Comparison of ENCODE assay signal across 8 cellular contexts in the genomic region with DNA sequence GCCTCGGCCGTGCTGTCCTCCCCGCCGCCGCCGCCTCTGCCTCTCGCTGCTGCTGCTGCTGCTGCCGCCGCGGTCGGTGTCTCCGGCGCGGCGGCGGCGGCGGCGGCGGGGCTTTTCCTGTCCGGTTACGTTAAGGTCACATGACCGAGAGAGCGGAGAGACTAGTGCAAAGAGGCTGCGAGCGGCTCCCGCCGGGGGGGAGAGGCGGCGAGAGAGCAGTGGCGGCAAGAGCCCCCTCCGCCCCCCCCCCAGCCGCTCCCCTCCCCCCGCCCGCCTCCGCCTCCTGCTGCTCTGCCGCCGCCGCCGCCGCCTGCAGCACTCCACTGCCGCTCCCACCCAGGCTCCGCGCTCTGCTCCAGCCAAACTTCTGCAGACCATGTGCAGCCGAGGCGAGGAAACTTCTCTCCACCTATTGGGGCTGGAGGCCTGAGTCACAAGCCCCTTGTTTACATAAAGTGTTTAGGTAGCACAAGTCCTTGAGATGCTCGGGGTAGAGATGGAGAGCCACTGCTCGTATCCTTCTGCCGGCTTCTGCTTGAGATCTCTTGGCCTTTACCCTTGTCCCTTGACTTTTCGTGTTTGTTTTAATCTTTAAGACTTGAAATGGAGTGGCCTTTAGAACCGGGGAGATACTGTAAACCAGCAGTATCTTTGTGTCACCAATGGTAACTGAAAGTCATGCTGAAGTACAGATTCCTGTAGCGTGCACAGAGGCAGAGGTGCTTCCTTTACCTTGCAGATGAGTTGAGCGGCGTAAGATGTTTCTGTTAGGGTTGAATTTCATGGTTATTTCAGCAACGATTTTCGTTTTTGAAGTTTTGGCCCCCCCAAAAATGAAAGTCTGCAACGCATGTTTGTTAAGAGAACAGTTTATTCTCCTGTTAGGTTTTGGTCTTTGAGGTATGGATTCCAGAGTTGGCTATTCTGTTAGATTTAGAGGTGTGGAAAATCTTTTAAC. TPM values are rescaled to one million over a fixed set of nuclear protein-coding genes. Genes with fewer than 3 reads are reported as not detected.
DNase-seq lines count a peak whose midpoint lies in the region; ATAC-seq and TF ChIP-seq lines count a peak whose summit lies in the region.

ZBTB2 (minus strand) TSS at position 89 of the 958 bp plus-strand sequence. CDS start 17,922 bp downstream, outside the sequence.

- TF ChIP-seq POLR2A in esophagus squamous epithelium (IDR thresholded peaks at IDR 0.05): peak in 1 of 4 donors; percentile 41

- H3K4me1 Mint-ChIP-seq in activated T-cell treated with anti-CD3 and anti-CD28 coated beads, Interleukin-2, amount 50 U/mL, for 4 hours (ENCODE audit: low read depth): peaks cover 62% of the 10 kb centered on the region

- BruUV-seq in Panc1 (replicated peaks; lab: Mats Ljungman, UMichigan): no TSS peak

- in situ Hi-C loops in Panc1 (cut with HindIII; ENCODE audit: low pct_unique_long_range_greater_than_20kb, low sequenced_read_pairs): no loop called here

- no peak for DNase-seq in AG09309 (ENCODE audit: low read depth)
- peak; percentile 34 to 64 for DNase-seq in HL-60 (ENCODE audit: low read depth in 1 of 2, low spot score in 1 of 2)
- no peak for DNase-seq in Panc1 (ENCODE audit: low read depth, low spot score)
- DNase-seq in activated T-cell treated with anti-CD3 and anti-CD28 coated beads, Interleukin-2, amount 50 U/mL, for 4 hours: peak; percentile 53
- no peak for DNase-seq in esophagus squamous epithelium (lab: John Stamatoyannopoulos, UW)
- peak; percentile 26 to 62 for DNase-seq in stimulated activated CD8-positive, alpha-beta memory T cell treated with anti-CD3 and anti-CD28 coated beads, Interleukin-7, amount 100 ng/mL, for 4 hours (ENCODE audit: low read depth in 2 of 2)

- WGBS in esophagus squamous epithelium, 2 donors: 1 to 2% methylated on average over 11 to 15 of the region's 57 CpGs

- H3K9me3 ChIP-seq in Panc1 (ENCODE audit: control insufficient read depth, insufficient read depth, low read depth, low read length) (no peaks in the 10 kb centered on the region), esophagus squamous epithelium (no peaks in the 10 kb centered on the region), muscle layer of duodenum (ENCODE audit: control insufficient read depth in 1 of 2, low read length in 2 of 2) (no peaks in the 10 kb centered on the region)

- no peaks in the 10 kb centered on the region for H3K9me3 Mint-ChIP-seq in activated T-cell treated with anti-CD3 and anti-CD28 coated beads, Interleukin-2, amount 50 U/mL, for 4 hours

- no peaks in the 10 kb centered on the region for H3K27me3 Mint-ChIP-seq in activated T-cell treated with anti-CD3 and anti-CD28 coated beads, Interleukin-2, amount 50 U/mL, for 4 hours (ENCODE audit: low read depth)

- H3K27ac ChIP-seq in HL-60 (replicated peaks) (peak within 1 kb of the TSS; percentile 93), Panc1 (ENCODE audit: low read length) (peak within 1 kb of the TSS; percentile 91), esophagus squamous epithelium (peak within 1 kb of the TSS; percentile 98 to 100 (median 99)), muscle layer of duodenum (ENCODE audit: low read length) (peak within 1 kb of the TSS; percentile 64)

- peak within 1 kb of the TSS; percentile 91 for H3K4me3 Mint-ChIP-seq in activated T-cell treated with anti-CD3 and anti-CD28 coated beads, Interleukin-2, amount 50 U/mL, for 4 hours

- H3K4me3 ChIP-seq in AG09309 (ENCODE audit: control insufficient read depth, low read depth, low read length) (peak within 1 kb of the TSS; percentile 74), HL-60 (replicated peaks; ENCODE audit: insufficient read depth, low read length) (peak within 1 kb of the TSS; percentile 78), Panc1 (ENCODE audit: low read depth in 2 of 2, low read length in 2 of 2) (peak within 1 kb of the TSS; percentile 81 to 90), esophagus squamous epithelium (peak within 1 kb of the TSS; percentile 85 to 99 (median 90)), muscle layer of duodenum (ENCODE audit: low read depth in 1 of 2, low read length in 2 of 2) (peak within 1 kb of the TSS; percentile 67 to 91)

- H3K27me3 ChIP-seq in HL-60 (ENCODE audit: insufficient read depth, poor library complexity, severe bottlenecking) (no peaks in the 10 kb centered on the region), Panc1 (ENCODE audit: control insufficient read depth, insufficient read depth, low read length) (no peaks in the 10 kb centered on the region), esophagus squamous epithelium (no peaks in the 10 kb centered on the region), muscle layer of duodenum (ENCODE audit: low read depth, low read length) (no peaks in the 10 kb centered on the region)

- peaks cover 42% of the 10 kb centered on the region for H3K4me1 ChIP-seq in Panc1 (ENCODE audit: control insufficient read depth, insufficient read depth, low read length)
- H3K4me1 ChIP-seq in esophagus squamous epithelium: peaks cover 20 to 70% (median 24%) of the 10 kb centered on the region in 3 donors
- H3K4me1 ChIP-seq in muscle layer of duodenum (ENCODE audit: control insufficient read depth in 1 of 2, insufficient read depth in 2 of 2, low read length in 2 of 2): peaks cover 9 to 35% of the 10 kb centered on the region in 2 donors

- CTCF ChIA-PET in Panc1 (lab: Charles Lee): no interaction called here

- ATAC-seq in GM19023 (IDR thresholded peaks at IDR 0.05; ENCODE audit: unreplicated experiment) (peak; percentile 4), Panc1 (peak; percentile 18)
- ATAC-seq in activated T-cell treated with anti-CD3 and anti-CD28 coated beads, Interleukin-2, amount 50 U/mL, for 4 hours: peak; percentile 7 to 9

- H3K36me3 Mint-ChIP-seq in activated T-cell treated with anti-CD3 and anti-CD28 coated beads, Interleukin-2, amount 50 U/mL, for 4 hours (ENCODE audit: insufficient read depth): peaks cover 4% of the 10 kb centered on the region

- intact Hi-C loops in Panc1 (cut with micrococcal nuclease; ENCODE audit: unreplicated experiment) (no loop called here), esophagus squamous epithelium (cut with DNase I) (loop anchor here (10.0 kb wide), 1 partner anchor 53 kb away; no protein-coding TSS in a partner anchor)

- TF ChIP-seq CTCF in AG09309 (IDR thresholded peaks at IDR 0.05; ENCODE audit: control insufficient read depth, insufficient read depth, low read depth, low read length, missing control alignments) (no peak), HL-60 (IDR thresholded peaks at IDR 0.05; ENCODE audit: insufficient read depth, low read length) (no peak), Panc1 (IDR thresholded peaks at IDR 0.05) (no peak), esophagus squamous epithelium (IDR thresholded peaks at IDR 0.05) (no peak)

- POLR2A ChIA-PET in Panc1 (lab: Charles Lee): interaction anchor here (0.5 kb wide), 1 partner anchor 34 kb away, joined by 7 read pairs; no protein-coding TSS in a partner anchor

- H3K36me3 ChIP-seq in Panc1 (ENCODE audit: control insufficient read depth, insufficient read depth, low read length) (peaks cover 5% of the 10 kb centered on the region), esophagus squamous epithelium (no peaks in the 10 kb centered on the region), muscle layer of duodenum (ENCODE audit: control insufficient read depth in 1 of 2, insufficient read depth in 2 of 2, low read length in 2 of 2) (peaks cover 0 to 7% of the 10 kb centered on the region in 2 donors)

RNA-seq across cellular contexts. Expression of gene ZBTB2, which starts in this region (rescaled TPM):
- total RNA-seq in Panc1 (2021; ENCODE audit: unreplicated experiment): 16.2 TPM
- 10.3 TPM for polyA plus RNA-seq in Panc1 (2012; ENCODE audit: insufficient read length)
- total RNA-seq in activated T-cell treated with anti-CD3 and anti-CD28 coated beads, Interleukin-2, amount 50 U/mL, for 4 hours: 10 to 100 TPM; 18.5 to 21.7 (median 19.5) TPM
- 10 to 100 TPM in 1 of 4 donors, 1 to 10 TPM in 3; 4.2 to 11.3 (median 7.4) TPM for total RNA-seq in esophagus squamous epithelium

Comparison
In these comparisons a context has a peak if more than half of its experiments do, and no peak if none do; other contexts are left out.
1. DNase-seq: peak in HL-60 (2 of 2), activated T-cell treated with anti-CD3 and anti-CD28 coated beads, Interleukin-2, amount 50 U/mL, for 4 hours (single experiment) and stimulated activated CD8-positive, alpha-beta memory T cell treated with anti-CD3 and anti-CD28 coated beads, Interleukin-7, amount 100 ng/mL, for 4 hours (2 of 2); none in AG09309 (single experiment), Panc1 (single experiment) and esophagus squamous epithelium (single experiment).
2. Peak in every context shown above with its lines, with median percentiles within 50 percentile points of each other: H3K4me3 ChIP-seq, ATAC-seq and H3K27ac ChIP-seq.